35 cellular contexts compared by ENCODE assay signal in the genomic region with DNA sequence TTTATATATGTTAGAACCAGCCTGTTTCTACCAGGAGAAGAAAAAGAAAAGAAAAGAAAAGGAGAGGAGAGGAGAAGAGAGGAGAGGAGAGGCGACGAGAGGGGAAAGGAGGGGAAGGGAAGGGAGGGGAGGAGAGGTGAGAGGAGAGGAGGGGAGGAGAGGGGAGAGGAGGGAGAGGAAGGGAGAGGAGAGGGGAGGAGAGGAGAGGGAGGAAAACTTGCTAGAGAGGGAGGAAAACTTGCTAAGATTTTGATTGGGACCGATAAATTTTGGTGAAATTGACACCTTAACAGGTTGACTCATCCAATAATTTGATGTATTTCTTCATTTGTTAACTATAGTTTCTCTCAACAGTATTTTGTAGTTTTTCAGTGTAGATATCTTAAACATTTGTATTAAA.
"Had no signal": no experiment of that assay in that cellular context is flagged by ENCODE, and none has a peak within 500 bp of the region (broad histone marks: within the 10 kb centered on the region; RNA-seq: fewer than 3 reads in every experiment).

No MANE protein-coding gene starts in this region.

- H3K27me3 ChIP-seq: MG63 had no signal

- H3K9me3 ChIP-seq: MG63 had no signal

- H3K4me3 ChIP-seq: MG63 had no signal

- DNase-seq: Karpas-422, Kasumi-1, MG63, MM.1S, MV-4-11, NCI-H1048, NCI-H1092, NCI-H1105, NCI-H1105 treated with DMSO at 0.1 percent for 48 hours, NCI-H1417, NCI-H1417 treated with DMSO at 0.1 percent for 48 hours, NCI-H1436, NCI-H1436 treated with DMSO at 0.1 percent for 48 hours, NCI-H146, NCI-H1694, NCI-H1694 treated with DMSO at 0.1 percent for 48 hours, NCI-H187, NCI-H187 treated with DMSO at 0.1 percent for 48 hours, NCI-H1930, NCI-H2029, NCI-H2029 treated with DMSO at 0.1 percent for 48 hours, NCI-H2081, NCI-H2081 treated with DMSO at 0.1 percent for 48 hours, NCI-H2107, NCI-H2171, NCI-H2171 treated with DMSO at 0.1 percent for 48 hours, NCI-H2227 treated with DMSO at 0.1 percent for 48 hours, NCI-H226, NCI-H345, NCI-H446, NCI-H446 treated with DMSO at 0.1 percent for 48 hours, NCI-H510A, NCI-H510A treated with DMSO at 0.1 percent for 48 hours, NCI-H524, NCI-H524 treated with DMSO at 0.1 percent for 48 hours had no signal
